In genomic region chr1:160747717-160748116, GRCh38 we compare ENCODE assay signal across 17 cellular contexts. TPM values are rescaled to one million over a fixed set of nuclear protein-coding genes. Genes with fewer than 3 reads are reported as not detected.
A peak's percentile ranks its signal among the peaks of the same experiment; 100 is the strongest.
DNase-seq lines count a peak whose midpoint lies in the region; ATAC-seq and TF ChIP-seq lines count a peak whose summit lies in the region.
"Had no signal": no experiment of that assay in that cellular context is flagged by ENCODE, and none has a peak within 500 bp of the region (broad histone marks: within the 10 kb centered on the region; RNA-seq: fewer than 3 reads in every experiment).

No MANE protein-coding gene starts in this region.

- peaks cover 52% of the 10 kb centered on the region for H3K36me3 Mint-ChIP-seq in activated naive CD4-positive, alpha-beta T cell treated with anti-CD3 and anti-CD28 coated beads, Interleukin-2, amount 50 U/mL, for 24 hours
- peaks cover 92% of the 10 kb centered on the region for H3K36me3 Mint-ChIP-seq in activated CD8-positive, alpha-beta T cell treated with anti-CD3 and anti-CD28 coated beads, Interleukin-2, amount 10 ng/mL, durations not matched to agents 7 days and 5 days (ENCODE audit: low read depth)
- peaks cover 84% of the 10 kb centered on the region for H3K36me3 Mint-ChIP-seq in natural killer cell treated with Interleukin-12 subunit alpha and Interleukin-12 subunit beta and Interleukin-15 and Interleukin-18, amount 100 ng/mL, for 72 hours
- H3K36me3 Mint-ChIP-seq: CD4-positive, CD25-positive, alpha-beta regulatory T cell had no signal

- no peak overlapping the region for H3K4me3 ChIP-seq in choroid plexus epithelial cell (ENCODE audit: low read depth, low read length)
- H3K4me3 ChIP-seq: GM23248 had no signal

- POLR2A ChIA-PET in activated CD8-positive, alpha-beta T cell treated with anti-CD3 and anti-CD28 coated beads, Interleukin-2, amount 10 ng/mL, durations not matched to agents 7 days and 5 days (lab: Charles Lee): interaction anchor here (0.7 to 1.1 kb wide), 3 partner anchors 8 to 36 kb away, joined by 3 read pairs; partner anchors contain the start of genes CD48 and SLAMF7

- DNase-seq in activated naive CD4-positive, alpha-beta T cell treated with Interleukin-2 at 50 U/mL for 16 hours: no peak
- DNase-seq in activated CD8-positive, alpha-beta T cell treated with anti-CD3 and anti-CD28 coated beads, Interleukin-2, amount 10 ng/mL, durations not matched to agents 7 days and 5 days: no peak
- DNase-seq in choroid plexus epithelial cell (ENCODE audit: low read depth) (peak; percentile 16), DMS79 treated with DMSO at 0.1 percent for 48 hours (lab: John Stamatoyannopoulos, UW) (no peak), GM20000 (ENCODE audit: low spot score) (no peak), GM19240 (ENCODE audit: insufficient read length, low spot score) (no peak)
- no peak for DNase-seq in natural killer cell treated with Interleukin-12 subunit alpha and Interleukin-12 subunit beta and Interleukin-15 and Interleukin-18, amount 100 ng/mL, for 72 hours (ENCODE audit: low spot score)
- DNase-seq: CD4-positive, CD25-positive, alpha-beta regulatory T cell; DMS79; KG1; NCI-H1105 treated with DMSO at 0.1 percent for 48 hours; NCI-H187 treated with DMSO at 0.1 percent for 48 hours; NCI-H446 treated with DMSO at 0.1 percent for 48 hours; NCI-H748 treated with DMSO at 0.1 percent for 48 hours had no signal

- peak overlapping the region; percentile 93 for H3K27ac Mint-ChIP-seq in activated naive CD4-positive, alpha-beta T cell treated with anti-CD3 and anti-CD28 coated beads, Interleukin-2, amount 50 U/mL, for 24 hours
- H3K27ac Mint-ChIP-seq in activated CD8-positive, alpha-beta T cell treated with anti-CD3 and anti-CD28 coated beads, Interleukin-2, amount 10 ng/mL, durations not matched to agents 7 days and 5 days: peak overlapping the region; percentile 40
- H3K27ac Mint-ChIP-seq in natural killer cell treated with Interleukin-12 subunit alpha and Interleukin-12 subunit beta and Interleukin-15 and Interleukin-18, amount 100 ng/mL, for 72 hours: peak overlapping the region; percentile 93
- H3K27ac Mint-ChIP-seq: CD4-positive, CD25-positive, alpha-beta regulatory T cell had no signal

- H3K9me3 Mint-ChIP-seq in activated naive CD4-positive, alpha-beta T cell treated with anti-CD3 and anti-CD28 coated beads, Interleukin-2, amount 50 U/mL, for 24 hours: peaks cover 8% of the 10 kb centered on the region
- H3K9me3 Mint-ChIP-seq in activated CD8-positive, alpha-beta T cell treated with anti-CD3 and anti-CD28 coated beads, Interleukin-2, amount 10 ng/mL, durations not matched to agents 7 days and 5 days (ENCODE audit: insufficient read depth): no peaks in the 10 kb centered on the region
- H3K9me3 Mint-ChIP-seq in natural killer cell treated with Interleukin-12 subunit alpha and Interleukin-12 subunit beta and Interleukin-15 and Interleukin-18, amount 100 ng/mL, for 72 hours: no peaks in the 10 kb centered on the region
- H3K9me3 Mint-ChIP-seq: CD4-positive, CD25-positive, alpha-beta regulatory T cell had no signal

- CTCF ChIA-PET in activated CD8-positive, alpha-beta T cell treated with anti-CD3 and anti-CD28 coated beads, Interleukin-2, amount 10 ng/mL, durations not matched to agents 7 days and 5 days (lab: Charles Lee): interaction anchor here (1.0 to 13.3 kb wide), 8 partner anchors 9 to 40 kb away, joined by 3 to 217 read pairs (median 10); partner anchors contain the start of gene SLAMF7

- ATAC-seq in activated CD8-positive, alpha-beta T cell treated with anti-CD3 and anti-CD28 coated beads, Interleukin-2, amount 10 ng/mL, durations not matched to agents 7 days and 5 days: no peak
- no peak for ATAC-seq in natural killer cell treated with Interleukin-12 subunit alpha and Interleukin-12 subunit beta and Interleukin-15 and Interleukin-18, amount 100 ng/mL, for 72 hours

- H3K4me1 Mint-ChIP-seq in activated naive CD4-positive, alpha-beta T cell treated with anti-CD3 and anti-CD28 coated beads, Interleukin-2, amount 50 U/mL, for 24 hours: peaks cover 95% of the 10 kb centered on the region
- peaks cover 96% of the 10 kb centered on the region for H3K4me1 Mint-ChIP-seq in activated CD8-positive, alpha-beta T cell treated with anti-CD3 and anti-CD28 coated beads, Interleukin-2, amount 10 ng/mL, durations not matched to agents 7 days and 5 days (ENCODE audit: low read depth)
- peaks cover 86 to 92% of the 10 kb centered on the region in 2 donors for H3K4me1 Mint-ChIP-seq in natural killer cell treated with Interleukin-12 subunit alpha and Interleukin-12 subunit beta and Interleukin-15 and Interleukin-18, amount 100 ng/mL, for 72 hours (ENCODE audit: low read depth in 2 of 2)

- peak overlapping the region; percentile 42 for H3K4me3 Mint-ChIP-seq in activated naive CD4-positive, alpha-beta T cell treated with anti-CD3 and anti-CD28 coated beads, Interleukin-2, amount 50 U/mL, for 24 hours
- no peak overlapping the region for H3K4me3 Mint-ChIP-seq in activated CD8-positive, alpha-beta T cell treated with anti-CD3 and anti-CD28 coated beads, Interleukin-2, amount 10 ng/mL, durations not matched to agents 7 days and 5 days
- peak overlapping the region; percentile 89 for H3K4me3 Mint-ChIP-seq in natural killer cell treated with Interleukin-12 subunit alpha and Interleukin-12 subunit beta and Interleukin-15 and Interleukin-18, amount 100 ng/mL, for 72 hours
- H3K4me3 Mint-ChIP-seq: CD4-positive, CD25-positive, alpha-beta regulatory T cell had no signal

- TF ChIP-seq CTCF in choroid plexus epithelial cell (conservative IDR thresholded peaks at IDR 0.05; ENCODE audit: low read depth, low read length): no peak
- no peak for TF ChIP-seq CTCF in GM20000 (IDR thresholded peaks at IDR 0.05; ENCODE audit: extremely low read depth, missing control alignments)

- H3K27me3 Mint-ChIP-seq in activated naive CD4-positive, alpha-beta T cell treated with anti-CD3 and anti-CD28 coated beads, Interleukin-2, amount 50 U/mL, for 24 hours: no peaks in the 10 kb centered on the region
- H3K27me3 Mint-ChIP-seq in activated CD8-positive, alpha-beta T cell treated with anti-CD3 and anti-CD28 coated beads, Interleukin-2, amount 10 ng/mL, durations not matched to agents 7 days and 5 days (ENCODE audit: low read depth): no peaks in the 10 kb centered on the region
- H3K27me3 Mint-ChIP-seq in natural killer cell treated with Interleukin-12 subunit alpha and Interleukin-12 subunit beta and Interleukin-15 and Interleukin-18, amount 100 ng/mL, for 72 hours: no peaks in the 10 kb centered on the region

RNA-seq across cellular contexts. Expression of gene SLAMF7, which starts 8.7 kb away (rescaled TPM):
- total RNA-seq in activated CD8-positive, alpha-beta T cell treated with anti-CD3 and anti-CD28 coated beads, Interleukin-2, amount 10 ng/mL, durations not matched to agents 7 days and 5 days: 100 to 1,000 TPM in 1 of 2 experiments, 10 to 100 TPM in 1; 88.5 to 102 TPM
- total RNA-seq in natural killer cell treated with Interleukin-12 subunit alpha and Interleukin-12 subunit beta and Interleukin-15 and Interleukin-18, amount 100 ng/mL, for 72 hours: 1,000 to 10,000 TPM in 1 of 2 donors, 100 to 1,000 TPM in 1; 677 to 1,669 TPM
- total RNA-seq: GM23248 had no signal

RNA-seq across cellular contexts. Expression of gene CD48, which starts 36.1 kb away (rescaled TPM):
- total RNA-seq in activated CD8-positive, alpha-beta T cell treated with anti-CD3 and anti-CD28 coated beads, Interleukin-2, amount 10 ng/mL, durations not matched to agents 7 days and 5 days: 100 to 1,000 TPM; 325 to 327 TPM
- total RNA-seq in natural killer cell treated with Interleukin-12 subunit alpha and Interleukin-12 subunit beta and Interleukin-15 and Interleukin-18, amount 100 ng/mL, for 72 hours: 100 to 1,000 TPM; 434 to 816 TPM
- total RNA-seq: GM23248, PC-3 had no signal

RNA-seq across cellular contexts. Expression of gene LY9, which starts 48.3 kb away (rescaled TPM):
- 10 to 100 TPM; 24.7 to 24.9 TPM for total RNA-seq in activated CD8-positive, alpha-beta T cell treated with anti-CD3 and anti-CD28 coated beads, Interleukin-2, amount 10 ng/mL, durations not matched to agents 7 days and 5 days
- total RNA-seq in natural killer cell treated with Interleukin-12 subunit alpha and Interleukin-12 subunit beta and Interleukin-15 and Interleukin-18, amount 100 ng/mL, for 72 hours: 1 to 10 TPM in 1 of 2 donors, under 1 TPM in 1; 0.92 to 1.2 TPM
- total RNA-seq: GM23248, PC-3 had no signal

Comparison
In these comparisons a context has a peak if more than half of its experiments do, and no peak if none do; other contexts are left out.
1. H3K27ac Mint-ChIP-seq: peak in every context shown above with its lines; median percentile 93 in activated naive CD4-positive, alpha-beta T cell treated with anti-CD3 and anti-CD28 coated beads, Interleukin-2, amount 50 U/mL, for 24 hours; 93 in natural killer cell treated with Interleukin-12 subunit alpha and Interleukin-12 subunit beta and Interleukin-15 and Interleukin-18, amount 100 ng/mL, for 72 hours; 40 in activated CD8-positive, alpha-beta T cell treated with anti-CD3 and anti-CD28 coated beads, Interleukin-2, amount 10 ng/mL, durations not matched to agents 7 days and 5 days.
2. RNA of gene SLAMF7, which starts 8.7 kb away (total RNA-seq): 677 to 1,669 TPM in natural killer cell treated with Interleukin-12 subunit alpha and Interleukin-12 subunit beta and Interleukin-15 and Interleukin-18, amount 100 ng/mL, for 72 hours; 88.5 to 102 TPM in activated CD8-positive, alpha-beta T cell treated with anti-CD3 and anti-CD28 coated beads, Interleukin-2, amount 10 ng/mL, durations not matched to agents 7 days and 5 days; every median in the first group is over 4 times any median in the second.
3. RNA of gene LY9, which starts 48.3 kb away (total RNA-seq): 24.7 to 24.9 TPM in activated CD8-positive, alpha-beta T cell treated with anti-CD3 and anti-CD28 coated beads, Interleukin-2, amount 10 ng/mL, durations not matched to agents 7 days and 5 days; 0.92 to 1.2 TPM in natural killer cell treated with Interleukin-12 subunit alpha and Interleukin-12 subunit beta and Interleukin-15 and Interleukin-18, amount 100 ng/mL, for 72 hours; every median in the first group is over 10 times any median in the second.